In genomic region chr13:44818428-44818827, GRCh38 we compare ENCODE assay signal across 10 cellular contexts.
DNase-seq lines count a peak whose midpoint lies in the region; ATAC-seq and TF ChIP-seq lines count a peak whose summit lies in the region.
"Had no signal": no experiment of that assay in that cellular context is flagged by ENCODE, and none has a peak within 500 bp of the region (broad histone marks: within the 10 kb centered on the region; RNA-seq: fewer than 3 reads in every experiment).

No MANE protein-coding gene starts in this region.

- H2BK5ac ChIP-seq in mesendoderm (ENCODE audit: low read length), result no peak overlapping the region

- no peak overlapping the region for H4K8ac ChIP-seq in mesendoderm (ENCODE audit: low read depth, low read length)

- intact Hi-C loops in transverse colon (cut with DNase I; ENCODE audit: low total_unique reads), result no loop called here

- H2BK120ac ChIP-seq in mesendoderm (ENCODE audit: low read depth, low read length), result no peak overlapping the region

- H3K27ac ChIP-seq in mesendoderm (ENCODE audit: low read depth, low read length) (no peak overlapping the region), transverse colon (no peak overlapping the region)

- H3K23ac ChIP-seq in mesendoderm (ENCODE audit: low read length), result no peak overlapping the region

- no peak for TF ChIP-seq EP300 in transverse colon (IDR thresholded peaks at IDR 0.05; ENCODE audit: low read depth)

- no peaks in the 10 kb centered on the region for H3K9me3 ChIP-seq in transverse colon

- no peaks in the 10 kb centered on the region for H3K79me1 ChIP-seq in mesendoderm (ENCODE audit: low read length)

- H4K5ac ChIP-seq in mesendoderm (ENCODE audit: low read length), result no peak overlapping the region

- H3K4me3 ChIP-seq in GM12864 (ENCODE audit: low read depth, low read length) (no peak overlapping the region), astrocyte of the spinal cord (ENCODE audit: low read depth, low read length) (no peak overlapping the region), mesendoderm (ENCODE audit: low read length) (no peak overlapping the region), transverse colon (no peak overlapping the region)

- no peak overlapping the region for H3K4ac ChIP-seq in mesendoderm (ENCODE audit: low read depth, low read length)

- DNase-seq in GM12864 (ENCODE audit: low read depth) (no peak), NCI-H1092 (lab: John Stamatoyannopoulos, UW) (peak; percentile 12), astrocyte of the spinal cord (ENCODE audit: low read depth, low spot score) (peak; percentile 38), mesendoderm (peak; percentile 93), transverse colon (no peak), NCI-H2171 treated with DMSO at 0.1 percent for 48 hours (lab: John Stamatoyannopoulos, UW) (no peak)
- DNase-seq in activated CD8-positive, alpha-beta memory T cell treated with anti-CD3 and anti-CD28 coated beads, Interleukin-2, amount 50 U/mL, for 4 hours, result no peak
- DNase-seq: activated T-cell treated with anti-CD3 and anti-CD28 coated beads for 4 hours, NCI-H510A treated with DMSO at 0.1 percent for 48 hours had no signal

- no peak overlapping the region for H3K18ac ChIP-seq in mesendoderm (ENCODE audit: low read length)

- WGBS in mesendoderm (ENCODE audit: extremely low coverage, insufficient coverage, low lambda C conversion rate), result no CpG with 5 or more reads among the region's 6 CpGs
- 84 to 93% methylated on average over 4 to 6 of the region's 6 CpGs for WGBS in transverse colon (ENCODE audit: low coverage in 1 of 2), 2 donors

- no peak overlapping the region for H3K4me2 ChIP-seq in mesendoderm (ENCODE audit: low read length)

- H2AK5ac ChIP-seq in mesendoderm (ENCODE audit: low read length), result no peak overlapping the region

- no peak for TF ChIP-seq POLR2A in transverse colon (IDR thresholded peaks at IDR 0.05)

- ATAC-seq in GM19351 (IDR thresholded peaks at IDR 0.05; ENCODE audit: unreplicated experiment), result no peak

- H3K4me1 ChIP-seq in mesendoderm (ENCODE audit: control insufficient read depth, low read depth, low read length) (peaks cover 9% of the 10 kb centered on the region), transverse colon (peaks cover 0 to 10% (median 2%) of the 10 kb centered on the region in 4 donors)

- in situ Hi-C loops in astrocyte of the spinal cord (cut with HindIII; ENCODE audit: low sequenced_read_pairs), result no loop called here
- in situ Hi-C loops in transverse colon (cut with MboI; ENCODE audit: low pct_ligation_motif_present in 1 of 4, low pct_unique_long_range_greater_than_20kb in 1 of 4, low sequenced_read_pairs in 3 of 4), result no loop called here

- H3K27me3 ChIP-seq in mesendoderm (ENCODE audit: insufficient read depth, low read length, poor library complexity) (no peaks in the 10 kb centered on the region), transverse colon (no peaks in the 10 kb centered on the region)

- no peak overlapping the region for H3K56ac ChIP-seq in mesendoderm (ENCODE audit: low read length)

- H3K9ac ChIP-seq in mesendoderm (ENCODE audit: low read length), result no peak overlapping the region

- no peak overlapping the region for H2BK15ac ChIP-seq in mesendoderm (replicated peaks; ENCODE audit: low read depth)

- no peaks in the 10 kb centered on the region for H3K36me3 ChIP-seq in mesendoderm (ENCODE audit: control insufficient read depth, insufficient read depth, low read length)
- no peaks in the 10 kb centered on the region for H3K36me3 ChIP-seq in transverse colon

- TF ChIP-seq CTCF in GM12864 (IDR thresholded peaks at IDR 0.05; ENCODE audit: low read depth, low read length, missing control alignments) (peak; percentile 2), astrocyte of the spinal cord (IDR thresholded peaks at IDR 0.05; ENCODE audit: low read depth, low read length) (no peak), transverse colon (IDR thresholded peaks at IDR 0.05) (peak in 1 of 5 experiments; percentile 10)

- H3K79me2 ChIP-seq in mesendoderm (ENCODE audit: control insufficient read depth, insufficient read depth, low read length), result no peaks in the 10 kb centered on the region

Comparison
In these comparisons a context has a peak if more than half of its experiments do, and no peak if none do; other contexts are left out.
1. DNase-seq: peak in NCI-H1092 (single experiment), astrocyte of the spinal cord (single experiment) and mesendoderm (single experiment); none in GM12864 (single experiment), transverse colon (single experiment), activated CD8-positive, alpha-beta memory T cell treated with anti-CD3 and anti-CD28 coated beads, Interleukin-2, amount 50 U/mL, for 4 hours (single experiment) and NCI-H2171 treated with DMSO at 0.1 percent for 48 hours (single experiment).